ENCODE assay signal across 15 cellular contexts in the genomic region with DNA sequence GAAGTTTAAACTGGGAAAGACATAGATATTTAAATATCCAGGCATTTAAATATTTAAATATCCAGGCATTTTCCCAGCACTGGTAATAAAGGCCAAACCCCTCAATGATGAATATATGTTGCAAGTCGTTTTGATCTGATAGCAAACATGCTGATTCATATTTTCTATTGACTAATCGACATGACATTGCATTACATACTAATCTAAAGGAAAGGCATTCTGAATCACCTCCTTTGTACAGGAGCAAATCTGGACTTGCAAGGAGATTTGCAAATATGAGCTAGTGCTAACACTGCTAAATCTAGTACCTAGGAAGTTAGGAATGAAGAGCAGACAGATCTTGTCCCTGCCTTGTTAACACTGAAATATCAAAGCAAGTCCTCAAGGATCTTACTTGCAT.
A peak's percentile ranks its signal among the peaks of the same experiment; 100 is the strongest.
DNase-seq lines count a peak whose midpoint lies in the region; ATAC-seq, FAIRE-seq and TF ChIP-seq lines count a peak whose summit lies in the region.
"Had no signal": no experiment of that assay in that cellular context is flagged by ENCODE, and none has a peak within 500 bp of the region (broad histone marks: within the 10 kb centered on the region; RNA-seq: fewer than 3 reads in every experiment).

No MANE protein-coding gene starts in this region.

- peaks cover 24% of the 10 kb centered on the region for H3K4me1 Mint-ChIP-seq in progenitor cell of endocrine pancreas (ENCODE audit: low read depth)
- no peaks in the 10 kb centered on the region for H3K4me1 Mint-ChIP-seq in activated CD8-positive, alpha-beta T cell treated with anti-CD3 and anti-CD28 coated beads, Interleukin-2, amount 10 ng/mL, durations not matched to agents 7 days and 5 days (ENCODE audit: low read depth)

- CTCF ChIA-PET in activated CD8-positive, alpha-beta T cell treated with anti-CD3 and anti-CD28 coated beads, Interleukin-2, amount 10 ng/mL, durations not matched to agents 7 days and 5 days (lab: Charles Lee): interaction anchor here (2.3 kb wide), 1 partner anchor 646 kb away, joined by 10 read pairs; no protein-coding TSS in a partner anchor

- no peaks in the 10 kb centered on the region for H3K36me3 Mint-ChIP-seq in progenitor cell of endocrine pancreas (ENCODE audit: insufficient read depth)
- H3K36me3 Mint-ChIP-seq in activated CD8-positive, alpha-beta T cell treated with anti-CD3 and anti-CD28 coated beads, Interleukin-2, amount 10 ng/mL, durations not matched to agents 7 days and 5 days (ENCODE audit: low read depth): no peaks in the 10 kb centered on the region

- H3K36me3 ChIP-seq in bronchial epithelial cell (ENCODE audit: control insufficient read depth, insufficient read depth, low read length) (no peaks in the 10 kb centered on the region), keratinocyte (ENCODE audit: control insufficient read depth in 2 of 2, extremely low read depth in 1 of 2, insufficient read depth in 2 of 2, low read length in 2 of 2) (no peaks in the 10 kb centered on the region)

- H3K9me3 ChIP-seq in keratinocyte (ENCODE audit: control insufficient read depth, low read depth, low read length): no peaks in the 10 kb centered on the region

- H3K9ac ChIP-seq in keratinocyte (ENCODE audit: control insufficient read depth, extremely low read depth, insufficient read depth, low read length): peak overlapping the region; percentile 62

- DNase-seq in EL: peak; percentile 52
- DNase-seq in NCI-H226: peak; percentile 60
- DNase-seq in bronchial epithelial cell (ENCODE audit: low read depth): peak; percentile 100
- peak; percentile 86 for DNase-seq in keratinocyte (ENCODE audit: low read depth, low spot score)
- no peak for DNase-seq in progenitor cell of endocrine pancreas (ENCODE audit: low spot score, unreplicated experiment)
- no peak for DNase-seq in mesenteric fat pad (ENCODE audit: low spot score)
- DNase-seq in activated CD8-positive, alpha-beta memory T cell treated with anti-CD3 and anti-CD28 coated beads for 24 hours: no peak
- no peak for DNase-seq in activated CD8-positive, alpha-beta T cell treated with anti-CD3 and anti-CD28 coated beads, Interleukin-2, amount 10 ng/mL, durations not matched to agents 7 days and 5 days
- DNase-seq: activated effector memory CD4-positive, alpha-beta T cell treated with Interleukin-2 at 50 U/mL for 16 hours; NCI-H1436 treated with DMSO at 0.1 percent for 48 hours; NCI-H510A treated with DMSO at 0.1 percent for 48 hours; posterior cingulate gyrus; RPMI8226; stimulated activated CD4-positive, alpha-beta T cell treated with anti-CD3 and anti-CD28 coated beads, Interleukin-1b, Interleukin-23, amount 100 ng/mL, for 48 hours; T-helper 9 cell had no signal

- H4K20me1 ChIP-seq in keratinocyte (ENCODE audit: control insufficient read depth, extremely low read depth, insufficient read depth, low read length): no peaks in the 10 kb centered on the region

- peak overlapping the region; percentile 80 for H2AFZ ChIP-seq in keratinocyte (ENCODE audit: control insufficient read depth, low read length)

- H3K4me2 ChIP-seq in keratinocyte (ENCODE audit: control insufficient read depth, extremely low read depth, insufficient read depth, low read depth, low read length): peak overlapping the region; percentile 96

- dilution Hi-C loops in keratinocyte (cut with MboI; ENCODE audit: extremely low pct_ligation_motif_present, low sequenced_read_pairs): no loop called here

- H3K4me3 Mint-ChIP-seq in progenitor cell of endocrine pancreas (ENCODE audit: low read depth): no peak overlapping the region
- H3K4me3 Mint-ChIP-seq in activated CD8-positive, alpha-beta T cell treated with anti-CD3 and anti-CD28 coated beads, Interleukin-2, amount 10 ng/mL, durations not matched to agents 7 days and 5 days: no peak overlapping the region

- H3K27ac ChIP-seq in keratinocyte (ENCODE audit: control insufficient read depth, insufficient read depth, low read length): peak overlapping the region; percentile 86

- no peaks in the 10 kb centered on the region for H3K79me2 ChIP-seq in keratinocyte (ENCODE audit: control insufficient read depth, insufficient read depth, low read length)

- no peak overlapping the region for H3K27ac Mint-ChIP-seq in progenitor cell of endocrine pancreas
- no peak overlapping the region for H3K27ac Mint-ChIP-seq in activated CD8-positive, alpha-beta T cell treated with anti-CD3 and anti-CD28 coated beads, Interleukin-2, amount 10 ng/mL, durations not matched to agents 7 days and 5 days

- TF ChIP-seq CTCF in bronchial epithelial cell (IDR thresholded peaks at IDR 0.05; ENCODE audit: insufficient read depth, low read length, severe bottlenecking): no peak
- TF ChIP-seq CTCF in keratinocyte (optimal IDR thresholded peaks at IDR 0.05 in 1 of 3, IDR thresholded peaks at IDR 0.05 in 1 of 3, conservative IDR thresholded peaks at IDR 0.05 in 1 of 3; ENCODE audit: extremely low read depth in 1 of 3, insufficient read depth in 2 of 3, low read length in 3 of 3): no peak
- no peak for TF ChIP-seq CTCF in progenitor cell of endocrine pancreas (IDR thresholded peaks at IDR 0.05; ENCODE audit: unreplicated experiment)

- FAIRE-seq in bronchial epithelial cell (lab: Jason Lieb, UNC) (peak; percentile 87), keratinocyte (lab: Jason Lieb, UNC) (peak; percentile 98)

- POLR2A ChIA-PET in activated CD8-positive, alpha-beta T cell treated with anti-CD3 and anti-CD28 coated beads, Interleukin-2, amount 10 ng/mL, durations not matched to agents 7 days and 5 days (lab: Charles Lee): no interaction called here

- H3K4me1 ChIP-seq in keratinocyte (ENCODE audit: control insufficient read depth, extremely low read depth, insufficient read depth, low read length): peaks cover 18% of the 10 kb centered on the region

- no peaks in the 10 kb centered on the region for H3K27me3 Mint-ChIP-seq in progenitor cell of endocrine pancreas
- no peaks in the 10 kb centered on the region for H3K27me3 Mint-ChIP-seq in activated CD8-positive, alpha-beta T cell treated with anti-CD3 and anti-CD28 coated beads, Interleukin-2, amount 10 ng/mL, durations not matched to agents 7 days and 5 days (ENCODE audit: low read depth)

- ATAC-seq in activated CD8-positive, alpha-beta T cell treated with anti-CD3 and anti-CD28 coated beads, Interleukin-2, amount 10 ng/mL, durations not matched to agents 7 days and 5 days: no peak

- no peaks in the 10 kb centered on the region for H3K9me3 Mint-ChIP-seq in progenitor cell of endocrine pancreas (ENCODE audit: low read depth)
- no peaks in the 10 kb centered on the region for H3K9me3 Mint-ChIP-seq in activated CD8-positive, alpha-beta T cell treated with anti-CD3 and anti-CD28 coated beads, Interleukin-2, amount 10 ng/mL, durations not matched to agents 7 days and 5 days (ENCODE audit: insufficient read depth)

- H3K4me3 ChIP-seq in bronchial epithelial cell (ENCODE audit: low read depth, low read length) (no peak overlapping the region), keratinocyte (ENCODE audit: control insufficient read depth in 2 of 3, extremely low read depth in 1 of 3, insufficient read depth in 2 of 3, low read depth in 1 of 3, low read length in 3 of 3) (peak overlapping the region in 2 of 3 experiments; percentile 24 to 36)

- H3K27me3 ChIP-seq in bronchial epithelial cell (ENCODE audit: control insufficient read depth, insufficient read depth, low read length) (no peaks in the 10 kb centered on the region), keratinocyte (ENCODE audit: control insufficient read depth, extremely low read depth, insufficient read depth, low read length) (no peaks in the 10 kb centered on the region)

- H3K9me1 ChIP-seq in keratinocyte (ENCODE audit: control insufficient read depth, extremely low read depth, insufficient read depth, low read length): no peaks in the 10 kb centered on the region

Comparison
In these comparisons a context has a peak if more than half of its experiments do, and no peak if none do; other contexts are left out.
1. DNase-seq: peak in EL (single experiment), NCI-H226 (single experiment), bronchial epithelial cell (single experiment) and keratinocyte (single experiment); none in progenitor cell of endocrine pancreas (single experiment), mesenteric fat pad (single experiment), activated CD8-positive, alpha-beta memory T cell treated with anti-CD3 and anti-CD28 coated beads for 24 hours (single experiment) and activated CD8-positive, alpha-beta T cell treated with anti-CD3 and anti-CD28 coated beads, Interleukin-2, amount 10 ng/mL, durations not matched to agents 7 days and 5 days (single experiment).